1 cellular context compared by ENCODE assay signal in genomic region chr4:17166954-17167353, GRCh38.
TF ChIP-seq lines count a peak whose summit lies in the region.

No MANE protein-coding gene starts in this region.

TF ChIP-seq in IMR-90, 13 proteins besides CTCF, POLR2A, EP300 and RAD21:
- TF ChIP-seq RFX5 (IDR thresholded peaks at IDR 0.05; ENCODE audit: low read depth, low read length) (no peak), RCOR1 (IDR thresholded peaks at IDR 0.05; ENCODE audit: insufficient replicate concordance, low read length) (no peak), CHD1 (IDR thresholded peaks at IDR 0.05; ENCODE audit: low read depth, low read length) (no peak), MAZ (IDR thresholded peaks at IDR 0.05; ENCODE audit: borderline replicate concordance, low read depth, low read length) (no peak), CEBPB (IDR thresholded peaks at IDR 0.05; ENCODE audit: low read depth, low read length) (no peak), FOS (IDR thresholded peaks at IDR 0.05; ENCODE audit: low read depth, low read length) (no peak), MXI1 (IDR thresholded peaks at IDR 0.05; ENCODE audit: borderline replicate concordance, low read depth, low read length) (no peak), ELK1 (IDR thresholded peaks at IDR 0.05; ENCODE audit: borderline replicate concordance, low read depth, low read length) (no peak), BHLHE40 (IDR thresholded peaks at IDR 0.05; ENCODE audit: low read depth, low read length) (no peak), MAFK (IDR thresholded peaks at IDR 0.05; ENCODE audit: low read depth, low read length) (no peak), NFE2L2 (IDR thresholded peaks at IDR 0.05; ENCODE audit: low read depth, low read length) (no peak), SMC3 (IDR thresholded peaks at IDR 0.05; ENCODE audit: low read depth, low read length) (no peak), USF2 (IDR thresholded peaks at IDR 0.05; ENCODE audit: low read depth, low read length) (no peak)
TF ChIP-seq in IMR-90: peak in this region for 0.
